In genomic region chr1:35451125-35451528, GRCh38 we compare ENCODE assay signal across 8 cellular contexts.
DNase-seq lines count a peak whose midpoint lies in the region; ATAC-seq and TF ChIP-seq lines count a peak whose summit lies in the region.

No MANE protein-coding gene starts in this region.

- POLR2A ChIA-PET in OCI-LY7 (lab: Charles Lee) = interaction anchor here (0.7 to 1.4 kb wide), 3 partner anchors 13 to 114 kb away, joined by 3 to 6 read pairs (median 4); no protein-coding TSS in a partner anchor

- H3K27ac ChIP-seq in OCI-LY7 (ENCODE audit: low read depth, low read length, poor library complexity, severe bottlenecking) = no peak overlapping the region
- H3K27ac ChIP-seq in neural cell (ENCODE audit: low read length) = no peak overlapping the region

- BruUV-seq in OCI-LY7 (replicated peaks; lab: Mats Ljungman, UMichigan) = no TSS peak

- H3K79me2 ChIP-seq in OCI-LY7 (ENCODE audit: insufficient read depth, low read depth, low read length) (no peaks in the 10 kb centered on the region), neural cell (replicated peaks; ENCODE audit: insufficient read depth, low read length) (no peaks in the 10 kb centered on the region)

- no peaks in the 10 kb centered on the region for H3K9me3 ChIP-seq in OCI-LY7 (ENCODE audit: low read length)
- no peaks in the 10 kb centered on the region for H3K9me3 ChIP-seq in neural cell (ENCODE audit: low read length)

- no peaks in the 10 kb centered on the region for H3F3A ChIP-seq in neural cell (ENCODE audit: insufficient read depth, low read length, poor library complexity, severe bottlenecking)

- no peak overlapping the region for H3K4me3 ChIP-seq in OCI-LY7 (ENCODE audit: low read depth, low read length, poor library complexity, severe bottlenecking)
- H3K4me3 ChIP-seq in neural cell (ENCODE audit: low read length) = no peak overlapping the region

- H3K36me3 ChIP-seq in OCI-LY7 (ENCODE audit: insufficient read depth, low read length) = peaks cover 37% of the 10 kb centered on the region
- H3K36me3 ChIP-seq in neural cell (ENCODE audit: insufficient read depth, low read length) = no peaks in the 10 kb centered on the region

- H3K4me1 ChIP-seq in OCI-LY7 (ENCODE audit: insufficient read depth, low read length, poor library complexity, severe bottlenecking) = no peaks in the 10 kb centered on the region

- CTCF ChIA-PET in OCI-LY7 (lab: Charles Lee; ENCODE audit: unreplicated experiment) = interaction anchor here (0.6 to 2.7 kb wide), 7 partner anchors 8 to 553 kb away, joined by 3 to 17 read pairs (median 3); no protein-coding TSS in a partner anchor

- no peak overlapping the region for H3K9ac ChIP-seq in neural cell (ENCODE audit: low read length)

- intact Hi-C loops in OCI-LY7 (cut with micrococcal nuclease; ENCODE audit: unreplicated experiment) = loop anchor here (1.0 to 2.0 kb wide), 3 partner anchors 94 to 324 kb away; no protein-coding TSS in a partner anchor

- peak; percentile 87 for ATAC-seq in stimulated activated naive CD8-positive, alpha-beta T cell treated with anti-CD3 and anti-CD28 coated beads, Interleukin-15, Interleukin-2, amounts not matched to agents 100 U/mL and 50 U/mL, for 24 hours
- no peak for ATAC-seq in GM19324 (IDR thresholded peaks at IDR 0.05; ENCODE audit: low FRiP score, unreplicated experiment)

- H3K4me2 ChIP-seq in OCI-LY7 (ENCODE audit: low read length) (no peak overlapping the region), neural cell (ENCODE audit: low read length) (no peak overlapping the region)

- H4K20me1 ChIP-seq in OCI-LY7 (ENCODE audit: insufficient read depth, low read length) (no peaks in the 10 kb centered on the region), neural cell (ENCODE audit: insufficient read depth) (no peaks in the 10 kb centered on the region)

- H3K27me3 ChIP-seq in neural cell (ENCODE audit: insufficient read depth, low read depth, low read length) = no peaks in the 10 kb centered on the region

- H2AFZ ChIP-seq in OCI-LY7 (ENCODE audit: low read length) (no peak overlapping the region), neural cell (ENCODE audit: low read depth, low read length) (no peak overlapping the region)

- H3K9me2 ChIP-seq in OCI-LY7 (ENCODE audit: insufficient read depth, low read length) = no peaks in the 10 kb centered on the region
- H3K9me2 ChIP-seq in neural cell (ENCODE audit: insufficient read depth, low read length) = no peaks in the 10 kb centered on the region

- peak; percentile 84 for DNase-seq in DMS153 treated with DMSO at 0.1 percent for 48 hours (lab: John Stamatoyannopoulos, UW; ENCODE audit: unreplicated experiment)
- DNase-seq in HK-2 (ENCODE audit: unreplicated experiment) = peak; percentile 63
- DNase-seq in OCI-LY7 (ENCODE audit: low spot score) = peak; percentile 72
- DNase-seq in activated T-cell treated with anti-CD3 and anti-CD28 coated beads, Interleukin-2, amount 50 U/mL, for 1 hour = peak; percentile 83
- peak; percentile 71 for DNase-seq in fibroblast of gingiva (ENCODE audit: low read depth)
- peak; percentile 79 for DNase-seq in stimulated activated naive CD8-positive, alpha-beta T cell treated with anti-CD3 and anti-CD28 coated beads, Interleukin-15, Interleukin-2, amounts not matched to agents 100 U/mL and 50 U/mL, for 24 hours

- TF ChIP-seq RAD21 in neural cell (conservative IDR thresholded peaks at IDR 0.05) = peak; percentile 89

- peak; percentile 91 for TF ChIP-seq CTCF in OCI-LY7 (conservative IDR thresholded peaks at IDR 0.05; ENCODE audit: low read length)
- TF ChIP-seq CTCF in neural cell (IDR thresholded peaks at IDR 0.05; ENCODE audit: poor library complexity, severe bottlenecking) = peak; percentile 92

- no peak for TF ChIP-seq EP300 in neural cell (conservative IDR thresholded peaks at IDR 0.05; ENCODE audit: poor library complexity, severe bottlenecking)

TF ChIP-seq in neural cell, 6 proteins besides CTCF, POLR2A, EP300 and RAD21:
- no peak for TF ChIP-seq EZH2 (IDR thresholded peaks at IDR 0.05; ENCODE audit: borderline replicate concordance, insufficient read depth, low read length, poor library complexity, severe bottlenecking)
- TF ChIP-seq TAF1 (IDR thresholded peaks at IDR 0.05; ENCODE audit: low read depth) = no peak
- peak; percentile 91 for TF ChIP-seq SMC3 (conservative IDR thresholded peaks at IDR 0.05; ENCODE audit: poor library complexity)
- TF ChIP-seq MXI1 (conservative IDR thresholded peaks at IDR 0.05; ENCODE audit: poor library complexity, severe bottlenecking) = no peak
